In genomic region chr10:72260215-72260587, GRCh38 we compare ENCODE assay signal across 1 cellular context.
TF ChIP-seq lines count a peak whose summit lies in the region.

No MANE protein-coding gene starts in this region.

TF ChIP-seq in K562, 482 proteins besides CTCF, POLR2A, EP300 and RAD21 (continued from another document and continues in another):
- 0 out of 2 replicates have a peak, but pooled peaks have one; percentile 6 for TF ChIP-seq MYC (IDR thresholded peaks at IDR 0.05; ENCODE audit: low read depth, low read length)
- TF ChIP-seq MYC (CRISPR knock-in tag; IDR thresholded peaks at IDR 0.05; ENCODE audit: borderline replicate concordance, low read depth) = peak; percentile 81
- TF ChIP-seq ZNF12 (CRISPR knock-in tag; IDR thresholded peaks at IDR 0.05) = no peak
- TF ChIP-seq PURB (CRISPR knock-in tag; IDR thresholded peaks at IDR 0.05; ENCODE audit: low read depth) = no peak
- TF ChIP-seq THRA (IDR thresholded peaks at IDR 0.05) = no peak
- no peak for TF ChIP-seq FOXP1 (CRISPR knock-in tag; IDR thresholded peaks at IDR 0.05)
- no peak for TF ChIP-seq ELF1 (tag; IDR thresholded peaks at IDR 0.05)
- no peak for TF ChIP-seq ZNF398 (CRISPR knock-in tag; IDR thresholded peaks at IDR 0.05)
- TF ChIP-seq LARP7 (IDR thresholded peaks at IDR 0.05) = no peak
- no peak for TF ChIP-seq ATF1 (CRISPR knock-in tag; IDR thresholded peaks at IDR 0.05)
- no peak for TF ChIP-seq ATF1 (tag; IDR thresholded peaks at IDR 0.05)
- no peak for TF ChIP-seq NCOA1 (IDR thresholded peaks at IDR 0.05; ENCODE audit: low read depth)
- TF ChIP-seq PYGO2 (tag; IDR thresholded peaks at IDR 0.05) = no peak
- TF ChIP-seq CREB5 (CRISPR knock-in tag; IDR thresholded peaks at IDR 0.05) = no peak
- no peak for TF ChIP-seq GTF3C2 (IDR thresholded peaks at IDR 0.05; ENCODE audit: borderline replicate concordance, extremely low read depth, insufficient read length)
- no peak for TF ChIP-seq KLF10 (CRISPR knock-in tag; IDR thresholded peaks at IDR 0.05)
- peak; percentile 21; the same call in 1 of the 2 replicates for TF ChIP-seq BHLHE40 (IDR thresholded peaks at IDR 0.05; ENCODE audit: low read length)
- TF ChIP-seq XRCC5 (IDR thresholded peaks at IDR 0.05; ENCODE audit: low read depth, low read length) = no peak
- peak; percentile 90 for TF ChIP-seq HDAC8 (tag; IDR thresholded peaks at IDR 0.05)
- no peak for TF ChIP-seq PCBP1 (IDR thresholded peaks at IDR 0.05; ENCODE audit: low read depth, low read length, poor library complexity, severe bottlenecking)
- TF ChIP-seq SUPT5H (IDR thresholded peaks at IDR 0.05) = no peak
- no peak for TF ChIP-seq CREB1 (IDR thresholded peaks at IDR 0.05)
- peak; percentile 69; the same call in 1 of the 2 replicates for TF ChIP-seq CREB1 (CRISPR knock-in tag; IDR thresholded peaks at IDR 0.05)
- no peak for TF ChIP-seq ATF3 (IDR thresholded peaks at IDR 0.05)
- no peak for TF ChIP-seq ATF3 (CRISPR knock-in tag; conservative IDR thresholded peaks at IDR 0.05)
- peak; percentile 94; the same call in 1 of the 2 replicates for TF ChIP-seq ARID3B (CRISPR knock-in tag; IDR thresholded peaks at IDR 0.05; ENCODE audit: borderline replicate concordance)
- no peak for TF ChIP-seq E2F6 (IDR thresholded peaks at IDR 0.05; ENCODE audit: borderline replicate concordance in 1 of 2, extremely low read depth in 1 of 2, insufficient read depth in 1 of 2, insufficient read length in 1 of 2, low read depth in 1 of 2, low read length in 1 of 2, poor library complexity in 1 of 2, severe bottlenecking in 1 of 2)
- no peak for TF ChIP-seq NCOA2 (IDR thresholded peaks at IDR 0.05; ENCODE audit: partially characterized antibody in 2 of 2)
- TF ChIP-seq BRD9 (IDR thresholded peaks at IDR 0.05; ENCODE audit: low read depth, partially characterized antibody) = no peak
- no peak for TF ChIP-seq KLF6 (CRISPR knock-in tag; IDR thresholded peaks at IDR 0.05; ENCODE audit: borderline replicate concordance)
- no peak for TF ChIP-seq MITF (IDR thresholded peaks at IDR 0.05)
- no peak for TF ChIP-seq MCM5 (IDR thresholded peaks at IDR 0.05; ENCODE audit: low read depth)
- no peak for TF ChIP-seq ZFP1 (CRISPR knock-in tag; IDR thresholded peaks at IDR 0.05)
- peak; percentile 56; the same call in 1 of the 2 replicates for TF ChIP-seq ZNF444 (CRISPR knock-in tag; IDR thresholded peaks at IDR 0.05)
- 0 out of 2 replicates have a peak, but pooled peaks have one; percentile 51 for TF ChIP-seq ZNF212 (CRISPR knock-in tag; IDR thresholded peaks at IDR 0.05)
- no peak for TF ChIP-seq ZNF75A (CRISPR knock-in tag; IDR thresholded peaks at IDR 0.05)
- TF ChIP-seq JUNB (CRISPR knock-in tag; conservative IDR thresholded peaks at IDR 0.05) = no peak
- no peak for TF ChIP-seq MBD1 (CRISPR knock-in tag; IDR thresholded peaks at IDR 0.05)
- TF ChIP-seq BRF1 (IDR thresholded peaks at IDR 0.05; ENCODE audit: borderline replicate concordance, extremely low read depth, insufficient read length) = no peak
- no peak for TF ChIP-seq NCOR1 (IDR thresholded peaks at IDR 0.05)
- peak; percentile 93 for TF ChIP-seq NR2C2 (CRISPR knock-in tag; IDR thresholded peaks at IDR 0.05)
- peak; percentile 96 for TF ChIP-seq NR2C2 (tag; IDR thresholded peaks at IDR 0.05)
- TF ChIP-seq CEBPG (CRISPR knock-in tag; IDR thresholded peaks at IDR 0.05) = no peak
- TF ChIP-seq CEBPG (tag; conservative IDR thresholded peaks at IDR 0.05 in 1 of 2, IDR thresholded peaks at IDR 0.05 in 1 of 2) = no peak
- no peak for TF ChIP-seq ZBTB33 (CRISPR knock-in tag; IDR thresholded peaks at IDR 0.05)
- TF ChIP-seq THAP12 (CRISPR knock-in tag; IDR thresholded peaks at IDR 0.05) = no peak
- TF ChIP-seq SMARCB1 (IDR thresholded peaks at IDR 0.05; ENCODE audit: insufficient read length, low read depth) = no peak
- no peak for TF ChIP-seq SIN3A (IDR thresholded peaks at IDR 0.05; ENCODE audit: borderline replicate concordance in 2 of 2, control insufficient read depth in 1 of 2, low read depth in 2 of 2, low read length in 2 of 2)
- no peak for TF ChIP-seq TAF9B (IDR thresholded peaks at IDR 0.05; ENCODE audit: partially characterized antibody)
- TF ChIP-seq ZNF134 (CRISPR knock-in tag; conservative IDR thresholded peaks at IDR 0.05) = no peak
